Comparison of ENCODE assay signal across 26 cellular contexts in the genomic region with DNA sequence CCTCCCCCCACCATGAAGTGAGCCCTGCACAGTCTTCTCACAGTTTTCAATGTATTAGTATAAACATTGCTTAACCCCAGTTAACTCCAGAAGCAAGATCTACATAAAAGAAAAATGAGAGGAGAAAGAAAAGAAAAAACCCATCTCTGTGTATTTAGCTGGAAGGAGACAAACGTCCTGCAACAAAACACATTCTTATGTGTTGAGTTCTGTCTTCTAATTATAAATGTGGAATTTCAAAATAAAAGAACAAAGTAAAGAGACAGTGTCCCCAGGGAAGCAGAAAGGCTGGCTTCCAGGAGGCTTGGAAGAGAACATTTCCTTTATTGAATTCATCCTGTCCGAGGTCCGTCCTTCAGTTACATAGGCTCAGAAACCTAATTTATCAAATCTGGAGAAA.
A peak's percentile ranks its signal among the peaks of the same experiment; 100 is the strongest.
DNase-seq lines count a peak whose midpoint lies in the region; ATAC-seq and TF ChIP-seq lines count a peak whose summit lies in the region.
"Had no signal": no experiment of that assay in that cellular context is flagged by ENCODE, and none has a peak within 500 bp of the region (broad histone marks: within the 10 kb centered on the region; RNA-seq: fewer than 3 reads in every experiment).

No MANE protein-coding gene starts in this region.

- no peaks in the 10 kb centered on the region for H3K36me3 Mint-ChIP-seq in immature natural killer cell
- H3K36me3 Mint-ChIP-seq: CD14-positive monocyte; neural progenitor cell; stimulated activated effector memory CD8-positive, alpha-beta T cell treated with anti-CD3 and anti-CD28 coated beads, Interleukin-12 subunit alpha, Interleukin-12 subunit beta, amount 100 ng/mL, for 72 hours had no signal

- peak overlapping the region; percentile 22; the same call in 1 of the 2 replicates for H3K4me3 ChIP-seq in ACC112 (ENCODE audit: low read depth, low read length)
- no peak overlapping the region for H3K4me3 ChIP-seq in HAP-1
- H3K4me3 ChIP-seq in astrocyte of the spinal cord (ENCODE audit: low read depth, low read length) = no peak overlapping the region
- H3K4me3 ChIP-seq in lower leg skin (ENCODE audit: low read depth, poor library complexity, severe bottlenecking) = no peak overlapping the region
- H3K4me3 ChIP-seq: coronary artery, left ventricle myocardium inferior, mucosa of descending colon, neural progenitor cell, prostate gland, skin epidermis had no signal

- no peaks in the 10 kb centered on the region for H3K9me3 ChIP-seq in HAP-1
- H3K9me3 ChIP-seq: left ventricle myocardium inferior, mucosa of descending colon, prostate gland had no signal

- peaks cover 0 to 2% (median 0%) of the 10 kb centered on the region in 3 donors for H3K27me3 Mint-ChIP-seq in immature natural killer cell (ENCODE audit: low read depth in 3 of 3)
- H3K27me3 Mint-ChIP-seq: activated B cell treated with CpG ODN at 0.5 μM for 24 hours; activated CD4-positive, alpha-beta memory T cell treated with anti-CD3 and anti-CD28 coated beads, Interleukin-2, amount 10 ng/mL, durations not matched to agents 7 days and 5 days; activated naive CD8-positive, alpha-beta T cell treated with anti-CD3 and anti-CD28 coated beads, Interleukin-2, amount 50 U/mL, for 24 hours had no signal

- H3K27me3 ChIP-seq in ACC112 (ENCODE audit: insufficient read depth, low read length) (no peaks in the 10 kb centered on the region), HAP-1 (ENCODE audit: low read depth) (no peaks in the 10 kb centered on the region)
- H3K27me3 ChIP-seq: foreskin keratinocyte, neural progenitor cell had no signal

- in situ Hi-C loops in HAP-1 (cut with MboI; ENCODE audit: low sequenced_read_pairs) = no loop called here
- in situ Hi-C loops in astrocyte of the spinal cord (cut with HindIII; ENCODE audit: low sequenced_read_pairs) = no loop called here

- TF ChIP-seq POLR2A in lower leg skin (IDR thresholded peaks at IDR 0.05) = no peak

- WGBS in lower leg skin, 2 donors = 20 to 23% methylated on average over 3 of the region's 3 CpGs

- H3K4me1 ChIP-seq in ACC112 (ENCODE audit: control insufficient read depth, insufficient read depth, low read length, unreplicated experiment) (peaks cover 12% of the 10 kb centered on the region), HAP-1 (peaks cover 5% of the 10 kb centered on the region)
- H3K4me1 ChIP-seq: left ventricle myocardium inferior, neural progenitor cell, prostate gland had no signal

- no peaks in the 10 kb centered on the region for H3K79me2 ChIP-seq in ACC112 (ENCODE audit: control insufficient read depth, insufficient read depth, low read length, unreplicated experiment)

- intact Hi-C loops in lower leg skin (cut with DNase I; ENCODE audit: low total_unique reads) = no loop called here

- no peak for ATAC-seq in GM21723 (IDR thresholded peaks at IDR 0.05; ENCODE audit: unreplicated experiment)
- ATAC-seq: activated naive CD8-positive, alpha-beta T cell treated with anti-CD3 and anti-CD28 coated beads, Interleukin-2, amount 50 U/mL, for 24 hours; mucosa of descending colon; stimulated activated effector memory CD8-positive, alpha-beta T cell treated with anti-CD3 and anti-CD28 coated beads, Interleukin-12 subunit alpha, Interleukin-12 subunit beta, amount 100 ng/mL, for 72 hours had no signal

- no peak for TF ChIP-seq CTCF in astrocyte of the spinal cord (IDR thresholded peaks at IDR 0.05; ENCODE audit: low read depth, low read length)
- TF ChIP-seq CTCF in lower leg skin (IDR thresholded peaks at IDR 0.05) = no peak

- no peak overlapping the region for H3K27ac Mint-ChIP-seq in immature natural killer cell
- H3K27ac Mint-ChIP-seq: activated B cell treated with CpG ODN at 0.5 μM for 24 hours; activated CD4-positive, alpha-beta memory T cell treated with anti-CD3 and anti-CD28 coated beads, Interleukin-2, amount 10 ng/mL, durations not matched to agents 7 days and 5 days; activated naive CD8-positive, alpha-beta T cell treated with anti-CD3 and anti-CD28 coated beads, Interleukin-2, amount 50 U/mL, for 24 hours; CD14-positive monocyte; endodermal cell; neural progenitor cell; stimulated activated effector memory CD8-positive, alpha-beta T cell treated with anti-CD3 and anti-CD28 coated beads, Interleukin-12 subunit alpha, Interleukin-12 subunit beta, amount 100 ng/mL, for 72 hours had no signal

- H3K4me3 Mint-ChIP-seq in immature natural killer cell = no peak overlapping the region
- H3K4me3 Mint-ChIP-seq: activated B cell treated with CpG ODN at 0.5 μM for 24 hours; activated CD4-positive, alpha-beta memory T cell treated with anti-CD3 and anti-CD28 coated beads, Interleukin-2, amount 10 ng/mL, durations not matched to agents 7 days and 5 days; activated naive CD8-positive, alpha-beta T cell treated with anti-CD3 and anti-CD28 coated beads, Interleukin-2, amount 50 U/mL, for 24 hours; CD14-positive monocyte; endodermal cell; neural progenitor cell; stimulated activated effector memory CD8-positive, alpha-beta T cell treated with anti-CD3 and anti-CD28 coated beads, Interleukin-12 subunit alpha, Interleukin-12 subunit beta, amount 100 ng/mL, for 72 hours had no signal

- H3K4me1 Mint-ChIP-seq in immature natural killer cell = no peaks in the 10 kb centered on the region
- H3K4me1 Mint-ChIP-seq: activated B cell treated with CpG ODN at 0.5 μM for 24 hours; activated CD4-positive, alpha-beta memory T cell treated with anti-CD3 and anti-CD28 coated beads, Interleukin-2, amount 10 ng/mL, durations not matched to agents 7 days and 5 days; activated naive CD8-positive, alpha-beta T cell treated with anti-CD3 and anti-CD28 coated beads, Interleukin-2, amount 50 U/mL, for 24 hours; CD14-positive monocyte; stimulated activated effector memory CD8-positive, alpha-beta T cell treated with anti-CD3 and anti-CD28 coated beads, Interleukin-12 subunit alpha, Interleukin-12 subunit beta, amount 100 ng/mL, for 72 hours had no signal

- peak overlapping the region; percentile 31 for H3K27ac ChIP-seq in ACC112 (ENCODE audit: low read depth, low read length)
- H3K27ac ChIP-seq: coronary artery, foreskin keratinocyte, left ventricle myocardium inferior, neural progenitor cell, prostate gland had no signal

- peak; percentile 10 to 13 for DNase-seq in HAP-1 (ENCODE audit: low spot score in 2 of 2)
- DNase-seq in astrocyte of the spinal cord (ENCODE audit: low read depth, low spot score) = peak; percentile 15
- peak; percentile 19 to 73 for DNase-seq in lower leg skin (ENCODE audit: low spot score in 2 of 2)
- no peak for DNase-seq in NCI-H2227 (lab: John Stamatoyannopoulos, UW; ENCODE audit: unreplicated experiment)
- no peak for DNase-seq in NCI-H1436 treated with DMSO at 0.1 percent for 48 hours (lab: John Stamatoyannopoulos, UW)
- DNase-seq in immature natural killer cell = no peak
- DNase-seq: activated B cell treated with CpG ODN at 0.5 μM for 24 hours; activated CD4-positive, alpha-beta memory T cell treated with anti-CD3 and anti-CD28 coated beads, Interleukin-2, amount 10 ng/mL, durations not matched to agents 7 days and 5 days; activated effector memory CD4-positive, alpha-beta T cell treated with anti-CD3 and anti-CD28 coated beads, Interleukin-2, amount 50 U/mL, for 16 hours; activated naive CD8-positive, alpha-beta T cell treated with anti-CD3 and anti-CD28 coated beads, Interleukin-2, amount 50 U/mL, for 24 hours; endodermal cell; left ventricle myocardium inferior; mucosa of descending colon; NCI-H1417; NCI-H510A treated with DMSO at 0.1 percent for 48 hours; stimulated activated CD4-positive, alpha-beta T cell treated with anti-CD3 and anti-CD28 coated beads, Interleukin-2, amount 100 ng/mL, for 24 hours; T-helper 9 cell had no signal

- H2AFZ ChIP-seq in ACC112 (ENCODE audit: low read length, unreplicated experiment) = peak overlapping the region; percentile 89
- H2AFZ ChIP-seq: neural progenitor cell had no signal

- no peaks in the 10 kb centered on the region for H3K36me3 ChIP-seq in ACC112 (ENCODE audit: insufficient read depth, low read length)
- H3K36me3 ChIP-seq in HAP-1 (replicated peaks) = no peaks in the 10 kb centered on the region
- H3K36me3 ChIP-seq: left ventricle myocardium inferior, neural progenitor cell, prostate gland had no signal

- peaks cover 4 to 50% (median 27%) of the 10 kb centered on the region in 6 donors for H3K9me3 Mint-ChIP-seq in immature natural killer cell
- H3K9me3 Mint-ChIP-seq: activated CD4-positive, alpha-beta memory T cell treated with anti-CD3 and anti-CD28 coated beads, Interleukin-2, amount 10 ng/mL, durations not matched to agents 7 days and 5 days; endodermal cell; neural progenitor cell had no signal

Comparison
In these comparisons a context has a peak if more than half of its experiments do, and no peak if none do; other contexts are left out.
1. DNase-seq: peak in HAP-1 (2 of 2), astrocyte of the spinal cord (single experiment) and lower leg skin (2 of 2); none in NCI-H2227 (single experiment), NCI-H1436 treated with DMSO at 0.1 percent for 48 hours (single experiment) and immature natural killer cell (0 of 3).